In the genomic region with DNA sequence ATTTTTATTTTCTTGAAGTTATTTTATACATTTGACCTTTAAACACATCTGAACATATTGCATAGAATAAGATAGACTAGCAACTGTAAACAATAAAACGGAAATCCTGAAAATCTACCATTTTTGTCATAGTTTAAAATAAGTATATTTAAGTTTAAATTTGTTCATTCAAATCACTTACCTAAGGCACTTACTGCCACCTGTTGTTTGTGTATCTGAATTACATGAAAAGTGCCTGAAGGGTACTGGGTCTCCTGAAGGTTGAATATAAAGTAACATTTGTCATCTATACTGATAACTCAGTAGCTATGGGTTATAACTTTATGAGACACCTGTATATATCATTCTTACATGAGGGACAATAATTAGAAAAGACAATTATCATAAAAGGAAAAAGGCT, we compare ENCODE assay signal across 2 cellular contexts.
TF ChIP-seq lines count a peak whose summit lies in the region.

No MANE protein-coding gene starts in this region.

TF ChIP-seq in Ishikawa, 13 proteins besides CTCF, POLR2A, EP300 and RAD21 (continued from another document):
- TF ChIP-seq, protein P1, sequence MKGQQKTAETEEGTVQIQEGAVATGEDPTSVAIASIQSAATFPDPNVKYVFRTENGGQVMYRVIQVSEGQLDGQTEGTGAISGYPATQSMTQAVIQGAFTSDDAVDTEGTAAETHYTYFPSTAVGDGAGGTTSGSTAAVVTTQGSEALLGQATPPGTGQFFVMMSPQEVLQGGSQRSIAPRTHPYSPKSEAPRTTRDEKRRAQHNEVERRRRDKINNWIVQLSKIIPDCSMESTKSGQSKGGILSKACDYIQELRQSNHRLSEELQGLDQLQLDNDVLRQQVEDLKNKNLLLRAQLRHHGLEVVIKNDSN (IDR thresholded peaks at IDR 0.05) = no peak
- TF ChIP-seq CEBPB (IDR thresholded peaks at IDR 0.05) (no peak), FOXM1 (IDR thresholded peaks at IDR 0.05; ENCODE audit: borderline replicate concordance, low read depth) (no peak), ZBTB7A (IDR thresholded peaks at IDR 0.05; ENCODE audit: low read depth) (no peak)

TF ChIP-seq in liver, 16 proteins besides CTCF, POLR2A, EP300 and RAD21 (continued from another document):
- TF ChIP-seq, protein P2, sequence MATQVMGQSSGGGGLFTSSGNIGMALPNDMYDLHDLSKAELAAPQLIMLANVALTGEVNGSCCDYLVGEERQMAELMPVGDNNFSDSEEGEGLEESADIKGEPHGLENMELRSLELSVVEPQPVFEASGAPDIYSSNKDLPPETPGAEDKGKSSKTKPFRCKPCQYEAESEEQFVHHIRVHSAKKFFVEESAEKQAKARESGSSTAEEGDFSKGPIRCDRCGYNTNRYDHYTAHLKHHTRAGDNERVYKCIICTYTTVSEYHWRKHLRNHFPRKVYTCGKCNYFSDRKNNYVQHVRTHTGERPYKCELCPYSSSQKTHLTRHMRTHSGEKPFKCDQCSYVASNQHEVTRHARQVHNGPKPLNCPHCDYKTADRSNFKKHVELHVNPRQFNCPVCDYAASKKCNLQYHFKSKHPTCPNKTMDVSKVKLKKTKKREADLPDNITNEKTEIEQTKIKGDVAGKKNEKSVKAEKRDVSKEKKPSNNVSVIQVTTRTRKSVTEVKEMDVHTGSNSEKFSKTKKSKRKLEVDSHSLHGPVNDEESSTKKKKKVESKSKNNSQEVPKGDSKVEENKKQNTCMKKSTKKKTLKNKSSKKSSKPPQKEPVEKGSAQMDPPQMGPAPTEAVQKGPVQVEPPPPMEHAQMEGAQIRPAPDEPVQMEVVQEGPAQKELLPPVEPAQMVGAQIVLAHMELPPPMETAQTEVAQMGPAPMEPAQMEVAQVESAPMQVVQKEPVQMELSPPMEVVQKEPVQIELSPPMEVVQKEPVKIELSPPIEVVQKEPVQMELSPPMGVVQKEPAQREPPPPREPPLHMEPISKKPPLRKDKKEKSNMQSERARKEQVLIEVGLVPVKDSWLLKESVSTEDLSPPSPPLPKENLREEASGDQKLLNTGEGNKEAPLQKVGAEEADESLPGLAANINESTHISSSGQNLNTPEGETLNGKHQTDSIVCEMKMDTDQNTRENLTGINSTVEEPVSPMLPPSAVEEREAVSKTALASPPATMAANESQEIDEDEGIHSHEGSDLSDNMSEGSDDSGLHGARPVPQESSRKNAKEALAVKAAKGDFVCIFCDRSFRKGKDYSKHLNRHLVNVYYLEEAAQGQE (IDR thresholded peaks at IDR 0.05) = no peak
TF ChIP-seq in liver: peak in this region for 0.
